8 cellular contexts compared by ENCODE assay signal in the genomic region with DNA sequence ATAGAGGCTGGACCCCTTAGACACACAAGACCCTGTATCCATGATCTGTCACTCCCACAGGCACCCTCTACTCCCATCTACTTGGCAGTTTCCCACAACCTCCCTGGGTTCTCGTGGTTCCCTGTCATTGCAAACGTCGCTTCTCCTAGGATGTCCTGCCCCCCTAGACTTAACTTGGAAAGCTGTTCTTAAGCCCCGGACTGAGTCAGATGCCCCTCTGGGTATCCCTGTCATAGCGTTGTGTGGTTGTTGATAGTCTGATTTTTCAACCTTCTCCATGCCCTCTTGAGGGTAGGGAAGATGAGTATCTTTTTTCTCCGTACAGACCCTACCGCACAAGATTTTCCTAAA. TPM values are rescaled to one million over a fixed set of nuclear protein-coding genes. Genes with fewer than 3 reads are reported as not detected.
DNase-seq lines count a peak whose midpoint lies in the region; ATAC-seq and TF ChIP-seq lines count a peak whose summit lies in the region.

No MANE protein-coding gene starts in this region.

- peaks cover 14 to 26% (median 22%) of the 10 kb centered on the region in 3 experiments for H3K36me3 Mint-ChIP-seq in H9 (ENCODE audit: insufficient read depth in 1 of 3, low read depth in 3 of 3)

- no peak overlapping the region for H3T11ph ChIP-seq in H9 (ENCODE audit: low read length)

- H3K27me3 ChIP-seq in DND-41 (ENCODE audit: insufficient read depth, low read length, poor library complexity) (no peaks in the 10 kb centered on the region), H9 (ENCODE audit: insufficient read depth, low read length) (no peaks in the 10 kb centered on the region), gastrocnemius medialis (no peaks in the 10 kb centered on the region)

- H2BK20ac ChIP-seq in H9 (ENCODE audit: low read depth, low read length, poor library complexity, severe bottlenecking) = no peak overlapping the region

- no peak overlapping the region for H4K5ac ChIP-seq in H9 (ENCODE audit: insufficient read length, low read depth, low read length)

- H3K14ac ChIP-seq in H9 (ENCODE audit: insufficient read depth, low read length) = no peak overlapping the region

- peak overlapping the region in 1 of 2 experiments; percentile 60; a peak in 3 of 4 replicates for H3K4me3 ChIP-seq in DND-41 (ENCODE audit: low read depth in 1 of 2, low read length in 2 of 2)
- H3K4me3 ChIP-seq in fibroblast of mammary gland (ENCODE audit: control insufficient read depth, low read depth, low read length) = peak overlapping the region; percentile 58
- peak overlapping the region; percentile 58 to 93 (median 67) for H3K4me3 ChIP-seq in gastrocnemius medialis

- peak overlapping the region; percentile 86 for H3K9ac ChIP-seq in DND-41 (ENCODE audit: low read depth, low read length)
- no peak overlapping the region for H3K9ac ChIP-seq in H9 (ENCODE audit: extremely low read depth, insufficient read length, low read length)

- no peak overlapping the region for H2BK5ac ChIP-seq in H9 (ENCODE audit: insufficient read length, low read length)

- no peak overlapping the region for H2AK5ac ChIP-seq in H9 (ENCODE audit: insufficient read length, low read length)

- H3K9me3 Mint-ChIP-seq in H9 = 0 out of 5 replicates have a peak, but pooled peaks cover 0 to 3% of the 10 kb centered on the region in 2 experiments

- H3K56ac ChIP-seq in H9 (ENCODE audit: insufficient read length, low read depth, low read length) = no peak overlapping the region

- peak overlapping the region; percentile 74 to 85 for H3K4me3 Mint-ChIP-seq in H9

- TF ChIP-seq CTCF in DND-41 (IDR thresholded peaks at IDR 0.05; ENCODE audit: borderline replicate concordance, extremely low read depth, low read length, poor library complexity, severe bottlenecking) (no peak), H9 (conservative IDR thresholded peaks at IDR 0.05) (no peak), fibroblast of mammary gland (conservative IDR thresholded peaks at IDR 0.05; ENCODE audit: control insufficient read depth, insufficient read depth, low read depth, low read length) (no peak), gastrocnemius medialis (IDR thresholded peaks at IDR 0.05 in 4 of 5, conservative IDR thresholded peaks at IDR 0.05 in 1 of 5) (no peak)

- peak overlapping the region; percentile 51 for H2AFZ ChIP-seq in DND-41 (ENCODE audit: low read depth, low read length)
- H2AFZ ChIP-seq in H9 (ENCODE audit: low read length) = no peak overlapping the region

- no peak for TF ChIP-seq POLR2A in gastrocnemius medialis (IDR thresholded peaks at IDR 0.05)

- DNase-seq in DND-41 (no peak), H9 (peak; percentile 54), fibroblast of mammary gland (ENCODE audit: low read depth) (peak; percentile 49), gastrocnemius medialis (no peak), NOMO-1 treated with dmso at 0.1 percent for 144 hours (lab: John Stamatoyannopoulos, UW; ENCODE audit: unreplicated experiment) (no peak), posterior vena cava (ENCODE audit: low spot score) (no peak)

- peaks cover 8% of the 10 kb centered on the region for H3K23me2 ChIP-seq in H9 (ENCODE audit: insufficient read length, low read depth, low read length, poor library complexity, severe bottlenecking)

- H3K4me1 ChIP-seq in DND-41 (ENCODE audit: insufficient read depth, low read length) (peaks cover 42% of the 10 kb centered on the region), H9 (ENCODE audit: insufficient read depth, low read length) (peaks cover 14% of the 10 kb centered on the region), gastrocnemius medialis (peaks cover 5 to 13% of the 10 kb centered on the region in 2 donors)

- H3K9me3 ChIP-seq in DND-41 (ENCODE audit: insufficient read depth, low read length, severe bottlenecking) = no peaks in the 10 kb centered on the region
- H3K9me3 ChIP-seq in H9 (ENCODE audit: control insufficient read depth, low read depth, low read length) = no peaks in the 10 kb centered on the region
- H3K9me3 ChIP-seq in gastrocnemius medialis = no peaks in the 10 kb centered on the region

- H3K27me3 Mint-ChIP-seq in H9 (ENCODE audit: low read depth) = peaks cover 11% of the 10 kb centered on the region

- H3K79me1 ChIP-seq in H9 (ENCODE audit: insufficient read depth, low read depth, low read length, poor library complexity, severe bottlenecking) = no peaks in the 10 kb centered on the region

- H3K23ac ChIP-seq in H9 (ENCODE audit: insufficient read length, low read depth, low read length) = no peak overlapping the region

- ATAC-seq in DND-41 (ENCODE audit: insufficient read depth, low read depth) (peak; percentile 14), SK-N-SH treated with all-trans-retinoic acid at 6 μM for 48 hours (peak; percentile 15), gastrocnemius medialis (peak; percentile 24 to 36), HG02763 (IDR thresholded peaks at IDR 0.05; ENCODE audit: unreplicated experiment) (no peak)

- H4K8ac ChIP-seq in H9 (replicated peaks; ENCODE audit: insufficient read length, low read depth, low read length) = no peak overlapping the region

- peak overlapping the region; percentile 22 to 73 (median 71); a peak in 6 of 7 replicates for H3K27ac Mint-ChIP-seq in H9

- no peak overlapping the region for H2BK15ac ChIP-seq in H9 (ENCODE audit: low read depth, low read length)

- in situ Hi-C loops in gastrocnemius medialis (cut with MboI; ENCODE audit: low sequenced_read_pairs in 4 of 4) = loop anchor here (5.0 to 25.0 kb wide), 5 partner anchors 85 to 370 kb away; no protein-coding TSS in a partner anchor

- peak overlapping the region; percentile 80 for H3K27ac ChIP-seq in DND-41 (ENCODE audit: low read length)
- H3K27ac ChIP-seq in H9 (ENCODE audit: insufficient read length, low read depth, low read length) = no peak overlapping the region
- H3K27ac ChIP-seq in gastrocnemius medialis = peak overlapping the region; percentile 65 to 92 (median 82)

- H3K36me3 ChIP-seq in DND-41 (ENCODE audit: insufficient read depth, low read length) (peaks cover 29% of the 10 kb centered on the region), gastrocnemius medialis (peaks cover 0 to 16% of the 10 kb centered on the region in 2 donors)

- H3K4me2 ChIP-seq in DND-41 (ENCODE audit: insufficient read depth, low read length) = peak overlapping the region; percentile 89
- peak overlapping the region; percentile 18 for H3K4me2 ChIP-seq in H9 (ENCODE audit: insufficient read depth, insufficient read length, low read length)

- H3K79me2 ChIP-seq in DND-41 (ENCODE audit: insufficient read depth, low read length) = peaks cover 51% of the 10 kb centered on the region
- H3K79me2 ChIP-seq in H9 (ENCODE audit: insufficient read depth, low read length) = peaks cover 20% of the 10 kb centered on the region; the same call in 1 of the 2 replicates

- intact Hi-C loops in gastrocnemius medialis (cut with DNase I; ENCODE audit: low total_unique reads) (loop anchor here (5.0 to 10.0 kb wide), 2 partner anchors 220 to 667 kb away; a partner anchor contains a TSS), posterior vena cava (cut with DNase I) (loop anchor here (5.0 kb wide), 1 partner anchor 85 kb away; no protein-coding TSS in a partner anchor)

- no peak overlapping the region for H2BK12ac ChIP-seq in H9 (ENCODE audit: insufficient read length, low read depth, low read length)

- no peak overlapping the region for H3K18ac ChIP-seq in H9 (ENCODE audit: insufficient read length, low read depth, low read length)

- peaks cover 31 to 37% of the 10 kb centered on the region in 2 experiments for H3K4me1 Mint-ChIP-seq in H9

- no peak overlapping the region for H3K4ac ChIP-seq in H9 (ENCODE audit: low read depth, low read length)

- no peak overlapping the region for H2BK120ac ChIP-seq in H9 (ENCODE audit: low read depth, low read length, poor library complexity, severe bottlenecking)

- no peak overlapping the region for H4K91ac ChIP-seq in H9 (ENCODE audit: insufficient read length, low read depth, low read length)

- whole genome bisulfite sequencing in H9 (ENCODE audit: extremely low coverage, insufficient read length, low lambda C conversion rate) = no CpG with 5 or more reads among the region's 7 CpGs

- H4K20me1 ChIP-seq in DND-41 (ENCODE audit: insufficient read depth, low read length) (peaks cover 22% of the 10 kb centered on the region; the same call in 1 of the 2 replicates), H9 (ENCODE audit: control insufficient read depth, insufficient read depth, insufficient read length) (no peaks in the 10 kb centered on the region)

TF ChIP-seq in SK-N-SH treated with all-trans-retinoic acid at 6 μM for 48 hours, 23 proteins besides CTCF, POLR2A, EP300 and RAD21 (continues in another document):
- TF ChIP-seq OSR1 (CRISPR knock-in tag; IDR thresholded peaks at IDR 0.05) (no peak), ISL1 (CRISPR knock-in tag; IDR thresholded peaks at IDR 0.05) (no peak), TOX (CRISPR knock-in tag; IDR thresholded peaks at IDR 0.05; ENCODE audit: borderline replicate concordance) (no peak), SNAI2 (CRISPR knock-in tag; IDR thresholded peaks at IDR 0.05) (no peak), RARB (CRISPR knock-in tag; IDR thresholded peaks at IDR 0.05) (no peak), TCF4 (CRISPR knock-in tag; IDR thresholded peaks at IDR 0.05; ENCODE audit: borderline replicate concordance) (no peak), GLIS3 (CRISPR knock-in tag; IDR thresholded peaks at IDR 0.05) (no peak), ZNF8 (CRISPR knock-in tag; IDR thresholded peaks at IDR 0.05) (no peak), ZFP3 (CRISPR knock-in tag; IDR thresholded peaks at IDR 0.05) (no peak)
- TF ChIP-seq, protein P1, sequence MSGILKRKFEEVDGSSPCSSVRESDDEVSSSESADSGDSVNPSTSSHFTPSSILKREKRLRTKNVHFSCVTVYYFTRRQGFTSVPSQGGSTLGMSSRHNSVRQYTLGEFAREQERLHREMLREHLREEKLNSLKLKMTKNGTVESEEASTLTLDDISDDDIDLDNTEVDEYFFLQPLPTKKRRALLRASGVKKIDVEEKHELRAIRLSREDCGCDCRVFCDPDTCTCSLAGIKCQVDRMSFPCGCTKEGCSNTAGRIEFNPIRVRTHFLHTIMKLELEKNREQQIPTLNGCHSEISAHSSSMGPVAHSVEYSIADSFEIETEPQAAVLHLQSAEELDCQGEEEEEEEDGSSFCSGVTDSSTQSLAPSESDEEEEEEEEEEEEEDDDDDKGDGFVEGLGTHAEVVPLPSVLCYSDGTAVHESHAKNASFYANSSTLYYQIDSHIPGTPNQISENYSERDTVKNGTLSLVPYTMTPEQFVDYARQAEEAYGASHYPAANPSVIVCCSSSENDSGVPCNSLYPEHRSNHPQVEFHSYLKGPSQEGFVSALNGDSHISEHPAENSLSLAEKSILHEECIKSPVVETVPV (CRISPR knock-in tag; IDR thresholded peaks at IDR 0.05) = no peak

RNA-seq across cellular contexts. Expression of a gene that starts 11.8 kb away (rescaled TPM):
- total RNA-seq in H9 (2021) (92.1 and 93.6 TPM in 2 replicates), gastrocnemius medialis (10 to 100 TPM in 2 of 4 donors, 1 to 10 TPM in 2; 6.1 to 24.5 (median 13.7) TPM), posterior vena cava (1 to 10 TPM; 7.9 to 9.2 TPM)

RNA-seq across cellular contexts. Expression of a gene that starts 35.3 kb away (rescaled TPM):
- total RNA-seq in H9 (2021) (42.2 and 45.0 TPM in 2 replicates), gastrocnemius medialis (10 to 100 TPM in 3 of 4 donors, 1 to 10 TPM in 1; 5.3 to 19.7 (median 12.0) TPM), posterior vena cava (10 to 100 TPM; 17.5 to 23.2 TPM)

Comparison
In these comparisons a context has a peak if more than half of its experiments do, and no peak if none do; other contexts are left out.
1. DNase-seq: peak in H9 (single experiment) and fibroblast of mammary gland (single experiment); none in DND-41 (single experiment), gastrocnemius medialis (0 of 2), NOMO-1 treated with dmso at 0.1 percent for 144 hours (single experiment) and posterior vena cava (single experiment).